21 cellular contexts compared by ENCODE assay signal in the genomic region with DNA sequence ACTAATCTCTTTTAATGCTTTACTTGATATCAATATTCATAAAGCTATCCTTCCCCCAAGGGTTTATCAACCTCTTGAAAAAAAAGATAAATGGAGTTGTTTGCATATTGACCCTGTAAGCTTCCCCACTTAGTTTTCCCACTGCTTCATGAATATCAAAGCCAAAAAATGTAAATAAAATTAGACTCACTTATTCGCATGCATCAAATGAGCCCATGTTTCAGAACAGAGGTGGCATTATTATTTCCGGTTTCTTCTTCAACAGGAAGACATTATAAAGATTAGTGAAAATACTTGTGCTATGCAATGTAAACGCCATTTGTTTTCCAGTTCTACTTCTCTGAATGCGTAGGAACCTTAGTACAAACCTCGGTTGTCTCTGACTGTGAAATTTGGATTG.
"Had no signal": no experiment of that assay in that cellular context is flagged by ENCODE, and none has a peak within 500 bp of the region (broad histone marks: within the 10 kb centered on the region; RNA-seq: fewer than 3 reads in every experiment).

No MANE protein-coding gene starts in this region.

- H3K27me3 ChIP-seq: colonic mucosa, esophagus squamous epithelium, gastrocnemius medialis, heart right ventricle, left lung had no signal

- H3K36me3 ChIP-seq: colonic mucosa, gastrocnemius medialis, left lung had no signal

- ATAC-seq: effector memory CD8-positive, alpha-beta T cell; esophagus mucosa; gastrocnemius medialis; heart right ventricle; left cardiac atrium; left lung; left ventricle myocardium superior; lower lobe of right lung; mucosa of descending colon had no signal

- H3K4me3 ChIP-seq: colonic mucosa, esophagus squamous epithelium, gastrocnemius medialis, heart right ventricle, left lung, lower lobe of right lung, mucosa of descending colon had no signal

- H3K4me1 ChIP-seq: colonic mucosa, esophagus squamous epithelium, gastrocnemius medialis, left lung, lower lobe of right lung had no signal

- H3K27ac ChIP-seq: colonic mucosa, epithelial cell of prostate, esophagus squamous epithelium, gastrocnemius medialis, heart right ventricle, left lung, lower lobe of right lung had no signal

- DNase-seq: colonic mucosa; cortex of kidney; effector CD8-positive, alpha-beta T cell; effector memory CD8-positive, alpha-beta T cell; endodermal cell; erythroblast; esophagus squamous epithelium; foreskin fibroblast; gastrocnemius medialis; glutamatergic neuron; head of caudate nucleus; heart right ventricle; hippocampal formation; left cardiac atrium; left lung; left ventricle myocardium superior; lower lobe of right lung; mesenchymal stem cell; mucosa of descending colon had no signal

- H3K9me3 ChIP-seq: colonic mucosa, esophagus squamous epithelium, gastrocnemius medialis, heart right ventricle, left lung, lower lobe of right lung, mucosa of descending colon had no signal
